8 cellular contexts compared by ENCODE assay signal in the genomic region with DNA sequence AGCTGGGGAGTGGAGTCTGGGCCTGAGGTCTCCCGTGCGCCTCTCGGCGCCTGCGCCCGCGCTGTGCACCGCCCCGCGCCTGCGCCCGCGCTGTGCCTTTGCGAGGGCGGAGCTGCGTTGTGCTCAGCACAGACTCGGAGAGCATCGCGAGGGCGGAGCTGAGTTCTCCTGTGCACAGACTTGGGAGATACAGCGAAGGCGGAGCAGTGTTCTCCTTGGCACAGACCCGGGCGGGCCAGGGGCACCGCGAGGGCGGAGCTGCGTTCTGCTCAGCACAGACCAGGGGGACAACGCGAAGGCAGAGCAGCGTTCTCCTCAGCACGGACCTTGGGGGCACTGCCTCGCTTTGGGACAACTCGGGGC.
A peak's percentile ranks its signal among the peaks of the same experiment; 100 is the strongest.
DNase-seq lines count a peak whose midpoint lies in the region; ATAC-seq and TF ChIP-seq lines count a peak whose summit lies in the region.
"Not testable (repeated sequence)": the region's sequence is repeated elsewhere in the genome, so short reads cannot be mapped to it uniquely, and the experiment has no call there.

No MANE protein-coding gene starts in this region.

- 3 to 6% methylated on average over 10 to 30 of the region's 34 CpGs for WGBS in body of pancreas, 2 donors

- H3K9me2 ChIP-seq in SU-DHL-6 (replicated peaks; ENCODE audit: insufficient read depth, low read length), result not testable (repeated sequence)

- H4K20me1 ChIP-seq in SU-DHL-6 (ENCODE audit: low read depth, low read length), result not testable (repeated sequence)

- H3K27me3 ChIP-seq in GM06990 (replicated peaks; ENCODE audit: control insufficient read depth, insufficient read depth, low read length); SU-DHL-6 (ENCODE audit: low read length); body of pancreas; cardiac muscle cell: not testable (repeated sequence)

- ATAC-seq in GM21786 (IDR thresholded peaks at IDR 0.05; ENCODE audit: unreplicated experiment), result peak; percentile 100
- peak; percentile 100 for ATAC-seq in HG03457 (IDR thresholded peaks at IDR 0.05; ENCODE audit: unreplicated experiment)
- ATAC-seq in body of pancreas, result peak; percentile 75
- ATAC-seq in natural killer cell treated with Interleukin-12 subunit alpha and Interleukin-12 subunit beta and Interleukin-15 and Interleukin-18, amount 100 ng/mL, for 72 hours, result peak; percentile 82 to 97
- peak; percentile 100 for ATAC-seq in stimulated activated naive CD8-positive, alpha-beta T cell treated with anti-CD3 and anti-CD28 coated beads, Interleukin-15, amount 100 ng/mL, for 72 hours

- H3K9me3 Mint-ChIP-seq in natural killer cell treated with Interleukin-12 subunit alpha and Interleukin-12 subunit beta and Interleukin-15 and Interleukin-18, amount 100 ng/mL, for 72 hours; stimulated activated naive CD8-positive, alpha-beta T cell treated with anti-CD3 and anti-CD28 coated beads, Interleukin-15, amount 100 ng/mL, for 72 hours: not testable (repeated sequence)

- not testable (repeated sequence) for H3K36me3 Mint-ChIP-seq in natural killer cell treated with Interleukin-12 subunit alpha and Interleukin-12 subunit beta and Interleukin-15 and Interleukin-18, amount 100 ng/mL, for 72 hours

- H3K27me3 Mint-ChIP-seq in natural killer cell treated with Interleukin-12 subunit alpha and Interleukin-12 subunit beta and Interleukin-15 and Interleukin-18, amount 100 ng/mL, for 72 hours; stimulated activated naive CD8-positive, alpha-beta T cell treated with anti-CD3 and anti-CD28 coated beads, Interleukin-15, amount 100 ng/mL, for 72 hours: not testable (repeated sequence)

- TF ChIP-seq CTCF in GM06990 (IDR thresholded peaks at IDR 0.05; ENCODE audit: insufficient read depth, low read length, poor library complexity, severe bottlenecking); SU-DHL-6 (IDR thresholded peaks at IDR 0.05; ENCODE audit: insufficient read depth, low read length, poor library complexity, severe bottlenecking); body of pancreas (IDR thresholded peaks at IDR 0.05); cardiac muscle cell (IDR thresholded peaks at IDR 0.05; ENCODE audit: low read depth, low read length): not testable (repeated sequence)

- peak overlapping the region; percentile 65 for H3K4me3 Mint-ChIP-seq in natural killer cell treated with Interleukin-12 subunit alpha and Interleukin-12 subunit beta and Interleukin-15 and Interleukin-18, amount 100 ng/mL, for 72 hours
- H3K4me3 Mint-ChIP-seq in stimulated activated naive CD8-positive, alpha-beta T cell treated with anti-CD3 and anti-CD28 coated beads, Interleukin-15, amount 100 ng/mL, for 72 hours, result peak overlapping the region; percentile 79 to 87

- H3K9me3 ChIP-seq in SU-DHL-6 (ENCODE audit: insufficient read depth, low read length); body of pancreas; cardiac muscle cell (ENCODE audit: low read depth): not testable (repeated sequence)

- H3K4me2 ChIP-seq in SU-DHL-6 (ENCODE audit: low read depth, low read length, poor library complexity, severe bottlenecking), result not testable (repeated sequence)

- H3F3A ChIP-seq in SU-DHL-6 (ENCODE audit: insufficient read depth), result not testable (repeated sequence)

- peak in 2 of 3 donors; percentile 35 to 54 for TF ChIP-seq POLR2A in body of pancreas (IDR thresholded peaks at IDR 0.05)

- H3K79me2 ChIP-seq in SU-DHL-6 (ENCODE audit: insufficient read depth, low read length), result not testable (repeated sequence)

- H2AFZ ChIP-seq in SU-DHL-6 (ENCODE audit: low read depth, low read length, severe bottlenecking), result not testable (repeated sequence)

- H3K4me1 Mint-ChIP-seq in natural killer cell treated with Interleukin-12 subunit alpha and Interleukin-12 subunit beta and Interleukin-15 and Interleukin-18, amount 100 ng/mL, for 72 hours (ENCODE audit: low read depth in 2 of 2); stimulated activated naive CD8-positive, alpha-beta T cell treated with anti-CD3 and anti-CD28 coated beads, Interleukin-15, amount 100 ng/mL, for 72 hours: not testable (repeated sequence)

- DNase-seq in GM06990 (ENCODE audit: extremely low read depth, insufficient read length), result peak; percentile 7
- DNase-seq in body of pancreas, result peak; percentile 24 to 77 (median 64)
- DNase-seq in cardiac muscle cell (ENCODE audit: low read depth in 1 of 2, low spot score in 1 of 2), result peak; percentile 41 to 65
- not testable (repeated sequence) for DNase-seq in natural killer cell treated with Interleukin-12 subunit alpha and Interleukin-12 subunit beta and Interleukin-15 and Interleukin-18, amount 100 ng/mL, for 72 hours (ENCODE audit: low spot score)
- DNase-seq in stimulated activated naive CD8-positive, alpha-beta T cell treated with anti-CD3 and anti-CD28 coated beads, Interleukin-15, amount 100 ng/mL, for 72 hours, result peak; percentile 35 to 48

- H3K27ac ChIP-seq in SU-DHL-6 (ENCODE audit: low read depth, low read length); body of pancreas; cardiac muscle cell: not testable (repeated sequence)

- intact Hi-C loops in body of pancreas (cut with DNase I), result not testable (repeated sequence)

- not testable (repeated sequence) for H3K4me1 ChIP-seq in body of pancreas; cardiac muscle cell (ENCODE audit: low read depth)

- H3K9ac ChIP-seq in SU-DHL-6 (ENCODE audit: low read length), result peak overlapping the region; percentile 26; the same call in 1 of the 2 replicates

- not testable (repeated sequence) for H3K4me3 ChIP-seq in GM06990 (replicated peaks; ENCODE audit: low read depth, low read length); SU-DHL-6 (ENCODE audit: insufficient read depth, low read length, poor library complexity, severe bottlenecking); body of pancreas
- peak overlapping the region; percentile 17 for H3K4me3 ChIP-seq in cardiac muscle cell

- H3K36me3 ChIP-seq in GM06990 (ENCODE audit: control insufficient read depth, insufficient read depth, low read length); SU-DHL-6 (ENCODE audit: low read length); body of pancreas (replicated peaks in 1 of 2; ENCODE audit: insufficient read depth in 1 of 2, low read depth in 2 of 2); cardiac muscle cell: not testable (repeated sequence)

- H3K27ac Mint-ChIP-seq in natural killer cell treated with Interleukin-12 subunit alpha and Interleukin-12 subunit beta and Interleukin-15 and Interleukin-18, amount 100 ng/mL, for 72 hours, result not testable (repeated sequence)
- H3K27ac Mint-ChIP-seq in stimulated activated naive CD8-positive, alpha-beta T cell treated with anti-CD3 and anti-CD28 coated beads, Interleukin-15, amount 100 ng/mL, for 72 hours, result peak overlapping the region in 1 of 2 donors; percentile 61
